22 cellular contexts compared by ENCODE assay signal in genomic region chr13:29006359-29006850, GRCh38.
DNase-seq lines count a peak whose midpoint lies in the region; ATAC-seq, FAIRE-seq and TF ChIP-seq lines count a peak whose summit lies in the region.
"Had no signal": no experiment of that assay in that cellular context is flagged by ENCODE, and none has a peak within 500 bp of the region (broad histone marks: within the 10 kb centered on the region; RNA-seq: fewer than 3 reads in every experiment).

No MANE protein-coding gene starts in this region.

- in situ Hi-C loops in HepG2 (cut with HindIII; ENCODE audit: extremely low pct_ligation_motif_present, low pct_unique_long_range_greater_than_20kb), result no loop called here

- H4K20me1 ChIP-seq in HepG2 (ENCODE audit: insufficient read depth, low read length), result no peaks in the 10 kb centered on the region

- H3K9ac ChIP-seq in NT2/D1 (ENCODE audit: insufficient read length, low read depth) (no peak overlapping the region), endodermal cell (ENCODE audit: extremely low read depth, low read length, poor library complexity, severe bottlenecking) (no peak overlapping the region), HepG2 (ENCODE audit: insufficient read depth, low read depth, low read length) (no peak overlapping the region)

- FAIRE-seq in HepG2 (lab: Jason Lieb, UNC), result no peak
- FAIRE-seq: GM12878, H54 had no signal

- H3K27ac Mint-ChIP-seq in endodermal cell, result peak overlapping the region; percentile 30
- H3K27ac Mint-ChIP-seq: CD4-positive, CD25-positive, alpha-beta regulatory T cell; CD8-positive, alpha-beta memory T cell; HFFc6; IgD-negative memory B cell had no signal

- H3K4me3 ChIP-seq in cardiac muscle cell (no peak overlapping the region), NT2/D1 (ENCODE audit: insufficient read length, low read depth) (no peak overlapping the region), endodermal cell (ENCODE audit: low read length) (no peak overlapping the region), thoracic aorta (no peak overlapping the region), HepG2 (replicated peaks in 1 of 3; ENCODE audit: insufficient read depth in 1 of 3, low read depth in 2 of 3, low read length in 3 of 3) (no peak overlapping the region)
- H3K4me3 ChIP-seq: GM12878 had no signal

- TF ChIP-seq POLR2A in HepG2 (IDR thresholded peaks at IDR 0.05; ENCODE audit: insufficient read depth in 1 of 2, low read depth in 2 of 2, low read length in 2 of 2), result no peak

- no peaks in the 10 kb centered on the region for H3K9me3 ChIP-seq in cardiac muscle cell (ENCODE audit: low read depth)
- H3K9me3 ChIP-seq in NT2/D1 (ENCODE audit: insufficient read depth, low read length), result no peaks in the 10 kb centered on the region
- H3K9me3 ChIP-seq in endodermal cell (ENCODE audit: control insufficient read depth, low read length), result peaks cover 5% of the 10 kb centered on the region
- no peaks in the 10 kb centered on the region for H3K9me3 ChIP-seq in thoracic aorta
- peaks cover 53% of the 10 kb centered on the region for H3K9me3 ChIP-seq in HepG2 (ENCODE audit: low read length)
- H3K9me3 ChIP-seq: BE2C had no signal

- H3K36me3 ChIP-seq in cardiac muscle cell, result no peaks in the 10 kb centered on the region
- H3K36me3 ChIP-seq in NT2/D1 (ENCODE audit: insufficient read depth, insufficient read length, low read length), result no peaks in the 10 kb centered on the region
- H3K36me3 ChIP-seq in endodermal cell (ENCODE audit: control insufficient read depth, insufficient read depth, low read length), result no peaks in the 10 kb centered on the region
- no peaks in the 10 kb centered on the region for H3K36me3 ChIP-seq in thoracic aorta
- H3K36me3 ChIP-seq in HepG2 (replicated peaks in 1 of 2; ENCODE audit: control insufficient read depth in 1 of 2, insufficient read depth in 2 of 2, low read length in 2 of 2), result no peaks in the 10 kb centered on the region
- H3K36me3 ChIP-seq: BE2C had no signal

- H3K9me3 Mint-ChIP-seq in endodermal cell, result no peaks in the 10 kb centered on the region
- H3K9me3 Mint-ChIP-seq: HFFc6, IgD-negative memory B cell had no signal

- CTCF ChIA-PET in HepG2 (lab: Yijun Ruan, JAX; ENCODE audit: low intra/inter-chr PET ratio, low total read pairs), result no interaction called here

- no peak for TF ChIP-seq RAD21 in HepG2 (CRISPR knock-in tag; IDR thresholded peaks at IDR 0.05)

- no peak overlapping the region for H3K4me2 ChIP-seq in HepG2 (ENCODE audit: low read depth, low read length)

- H3K79me2 ChIP-seq in HepG2 (ENCODE audit: insufficient read depth, low read length), result no peaks in the 10 kb centered on the region

- intact Hi-C loops in cardiac septum (cut with DNase I) (no loop called here), HepG2 (cut with micrococcal nuclease; ENCODE audit: unreplicated experiment) (no loop called here)

- ATAC-seq in thoracic aorta (ENCODE audit: insufficient number of reproducible peaks, low FRiP score, low read depth) (no peak), HepG2 (no peak)
- ATAC-seq: GM12878, HCT116 had no signal

- TF ChIP-seq CTCF in cardiac muscle cell (IDR thresholded peaks at IDR 0.05; ENCODE audit: low read depth, low read length) (no peak), endodermal cell (conservative IDR thresholded peaks at IDR 0.05) (no peak), thoracic aorta (IDR thresholded peaks at IDR 0.05) (no peak), HepG2 (CRISPR knock-in tag; IDR thresholded peaks at IDR 0.05) (no peak)

- H3K27me3 ChIP-seq in cardiac muscle cell (no peaks in the 10 kb centered on the region), NT2/D1 (ENCODE audit: insufficient read depth, insufficient read length) (no peaks in the 10 kb centered on the region), endodermal cell (ENCODE audit: control insufficient read depth, insufficient read depth, low read length, poor library complexity, severe bottlenecking) (no peaks in the 10 kb centered on the region), thoracic aorta (replicated peaks; ENCODE audit: insufficient read depth) (no peaks in the 10 kb centered on the region), HepG2 (ENCODE audit: control insufficient read depth in 1 of 2, insufficient read depth in 2 of 2, low read length in 2 of 2) (no peaks in the 10 kb centered on the region)

- no peak overlapping the region for H3K4me3 Mint-ChIP-seq in endodermal cell
- H3K4me3 Mint-ChIP-seq: CD4-positive, CD25-positive, alpha-beta regulatory T cell; CD8-positive, alpha-beta memory T cell; HFFc6; IgD-negative memory B cell had no signal

- POLR2A ChIA-PET in HepG2 (lab: Yijun Ruan, JAX), result no interaction called here

- H2AFZ ChIP-seq in HepG2 (ENCODE audit: low read length), result no peak overlapping the region

- H3K36me3 Mint-ChIP-seq in endodermal cell (ENCODE audit: low read depth), result no peaks in the 10 kb centered on the region
- H3K36me3 Mint-ChIP-seq: CD4-positive, CD25-positive, alpha-beta regulatory T cell; CD8-positive, alpha-beta memory T cell had no signal

- BruUV-seq in HepG2 (replicated peaks; lab: Mats Ljungman, UMichigan), result no TSS peak

- H3K27ac ChIP-seq in cardiac muscle cell, result peak overlapping the region; percentile 68
- H3K27ac ChIP-seq in endodermal cell (ENCODE audit: low read depth, low read length), result no peak overlapping the region
- H3K27ac ChIP-seq in thoracic aorta, result peak overlapping the region; percentile 22 to 27
- H3K27ac ChIP-seq in HepG2 (ENCODE audit: extremely low read length, insufficient read depth, low read length), result no peak overlapping the region
- H3K27ac ChIP-seq: HL-60 had no signal

- H3K4me1 Mint-ChIP-seq in endodermal cell, result peaks cover 25% of the 10 kb centered on the region
- H3K4me1 Mint-ChIP-seq: CD4-positive, CD25-positive, alpha-beta regulatory T cell; CD8-positive, alpha-beta memory T cell; IgD-negative memory B cell had no signal

- H3K27me3 Mint-ChIP-seq in endodermal cell (ENCODE audit: insufficient read depth), result no peaks in the 10 kb centered on the region
- H3K27me3 Mint-ChIP-seq: CD8-positive, alpha-beta memory T cell had no signal

- WGBS in endodermal cell (ENCODE audit: insufficient coverage in 1 of 2, insufficient read length in 1 of 2), 2 experiments, result 70% methylated on average over 2 of the region's 2 CpGs; no CpG with 5 or more reads in 1 of the 2 experiments
- 0% methylated on average over 2 of the region's 2 CpGs for WGBS in HepG2 (ENCODE audit: low lambda C conversion rate)

- H3K4me1 ChIP-seq in cardiac muscle cell (ENCODE audit: low read depth) (peaks cover 21% of the 10 kb centered on the region), NT2/D1 (ENCODE audit: insufficient read depth, insufficient read length) (no peaks in the 10 kb centered on the region), endodermal cell (ENCODE audit: control insufficient read depth, insufficient read depth, low read length) (no peaks in the 10 kb centered on the region), thoracic aorta (ENCODE audit: control insufficient read depth in 1 of 2, low read depth in 2 of 2) (peaks cover 13 to 45% of the 10 kb centered on the region in 2 donors), HepG2 (ENCODE audit: insufficient read depth, low read length) (no peaks in the 10 kb centered on the region)
- H3K4me1 ChIP-seq: BE2C had no signal

- DNase-seq in cardiac muscle cell (ENCODE audit: low read depth in 1 of 2, low spot score in 1 of 2) (peak in 1 of 2 donors; percentile 69), cardiac septum (ENCODE audit: low spot score) (no peak), NT2/D1 (ENCODE audit: low read depth, low spot score) (peak; percentile 3), endodermal cell (no peak), thoracic aorta (ENCODE audit: low spot score) (no peak), HepG2 (ENCODE audit: low spot score) (no peak)
- DNase-seq in stimulated activated CD8-positive, alpha-beta memory T cell treated with anti-CD3 and anti-CD28 coated beads, Interleukin-4, amount 100 ng/mL, for 48 hours, result no peak
- DNase-seq: BE2C; C1 segment of cervical spinal cord; CD4-positive, CD25-positive, alpha-beta regulatory T cell; CD8-positive, alpha-beta memory T cell; COR-L47; DMS 273 treated with DMSO at 0.1 percent for 48 hours; DMS53; DND-41; EL had no signal

- TF ChIP-seq EP300 in HepG2 (IDR thresholded peaks at IDR 0.05; ENCODE audit: low read depth in 2 of 2, low read length in 2 of 2), result no peak
- TF ChIP-seq EP300 in HepG2 (CRISPR knock-in tag; IDR thresholded peaks at IDR 0.05; ENCODE audit: borderline replicate concordance), result no peak

TF ChIP-seq in HepG2, 621 proteins besides CTCF, POLR2A, EP300 and RAD21:
- TF ChIP-seq ARNT (IDR thresholded peaks at IDR 0.05), result no peak
TF ChIP-seq in HepG2: peak in this region for 0.

Comparison
In these comparisons a context has a peak if more than half of its experiments do, and no peak if none do; other contexts are left out.
1. H3K27ac ChIP-seq: peak in cardiac muscle cell (single experiment) and thoracic aorta (2 of 2); none in endodermal cell (single experiment) and HepG2 (single experiment).